12 cellular contexts compared by ENCODE assay signal in genomic region chr2:144230452-144231085, GRCh38.
A peak's percentile ranks its signal among the peaks of the same experiment; 100 is the strongest.
DNase-seq lines count a peak whose midpoint lies in the region; ATAC-seq, FAIRE-seq and TF ChIP-seq lines count a peak whose summit lies in the region.
"Had no signal": no experiment of that assay in that cellular context is flagged by ENCODE, and none has a peak within 500 bp of the region (broad histone marks: within the 10 kb centered on the region; RNA-seq: fewer than 3 reads in every experiment).

No MANE protein-coding gene starts in this region.

- TF ChIP-seq RAD21 in A549 (conservative IDR thresholded peaks at IDR 0.05 in 1 of 2, IDR thresholded peaks at IDR 0.05 in 1 of 2): no peak

- no peak for TF ChIP-seq EP300 in A549 (IDR thresholded peaks at IDR 0.05)

- no peaks in the 10 kb centered on the region for H3K9me2 ChIP-seq in PC-9 (ENCODE audit: insufficient read depth)

- WGBS in A549 (ENCODE audit: missing lambda C conversion rate): 92% methylated on average over 1 of the region's 1 CpG

- H3K4me3 ChIP-seq in A549 (no peak overlapping the region), PC-9 (no peak overlapping the region), coronary artery (no peak overlapping the region)

- DNase-seq in A549 (ENCODE audit: low read depth in 1 of 2, low spot score in 1 of 2) (peak in 1 of 2 experiments; percentile 23), PC-9 (no peak), erythroblast (lab: John Stamatoyannopoulos, UW) (peak; percentile 85 to 89), NCI-H2227 treated with DMSO at 0.1 percent for 48 hours (lab: John Stamatoyannopoulos, UW) (no peak), coronary artery (ENCODE audit: low spot score) (no peak)
- DNase-seq: activated CD8-positive, alpha-beta memory T cell treated with anti-CD3 and anti-CD28 coated beads for 24 hours; caudate nucleus; CD4-positive, alpha-beta memory T cell; posterior cingulate gyrus had no signal

- H3K9me3 ChIP-seq in A549 (no peaks in the 10 kb centered on the region), PC-9 (ENCODE audit: insufficient read depth, low read depth) (no peaks in the 10 kb centered on the region)

- FAIRE-seq in A549 (lab: Jason Lieb, UNC): no peak

- POLR2A ChIA-PET in A549 (lab: Yijun Ruan, JAX) (no interaction called here), PC-9 (lab: Charles Lee; ENCODE audit: unreplicated experiment) (interaction anchor here (0.9 kb wide), 1 partner anchor 391 kb away, joined by 5 read pairs; no protein-coding TSS in a partner anchor)

- H2AFZ ChIP-seq in PC-9: no peak overlapping the region

- TF ChIP-seq CTCF in A549 (IDR thresholded peaks at IDR 0.05) (no peak), PC-9 (conservative IDR thresholded peaks at IDR 0.05) (no peak), coronary artery (IDR thresholded peaks at IDR 0.05) (no peak)

- no peaks in the 10 kb centered on the region for H3K79me2 ChIP-seq in PC-9 (ENCODE audit: low read depth)

- H4K20me1 ChIP-seq in PC-9 (ENCODE audit: insufficient read depth): no peaks in the 10 kb centered on the region

- TF ChIP-seq POLR2A in A549 (IDR thresholded peaks at IDR 0.05; ENCODE audit: low read length) (no peak), erythroblast (IDR thresholded peaks at IDR 0.05; ENCODE audit: low read length) (no peak)

- no peaks in the 10 kb centered on the region for H3F3A ChIP-seq in PC-9 (ENCODE audit: insufficient read depth, low read depth)

- no peaks in the 10 kb centered on the region for H3K36me3 ChIP-seq in PC-9 (ENCODE audit: low read depth)

- no peaks in the 10 kb centered on the region for H3K27me3 ChIP-seq in PC-9 (ENCODE audit: insufficient read depth, low read depth)

- intact Hi-C loops in PC-9 (cut with micrococcal nuclease; ENCODE audit: unreplicated experiment): no loop called here

- CTCF ChIA-PET in A549 (lab: Yijun Ruan, JAX) (no interaction called here), PC-9 (lab: Charles Lee) (no interaction called here)

- peak overlapping the region; percentile 20 to 59; a peak in 3 of 6 replicates for H3K27ac ChIP-seq in A549
- H3K27ac ChIP-seq in PC-9: peak overlapping the region; percentile 45
- no peak overlapping the region for H3K27ac ChIP-seq in coronary artery

- ATAC-seq in A549: no peak
- peak; percentile 45 for ATAC-seq in GM18867 (IDR thresholded peaks at IDR 0.05; ENCODE audit: unreplicated experiment)
- no peak for ATAC-seq in GM21576 (IDR thresholded peaks at IDR 0.05; ENCODE audit: unreplicated experiment)
- no peak for ATAC-seq in HG02973 (IDR thresholded peaks at IDR 0.05; ENCODE audit: unreplicated experiment)

- no TSS peak for BruUV-seq in PC-9 (replicated peaks; lab: Mats Ljungman, UMichigan)

- H3K4me1 ChIP-seq in A549 (peaks cover 11% of the 10 kb centered on the region), PC-9 (replicated peaks; ENCODE audit: insufficient read depth) (no peaks in the 10 kb centered on the region)

- H3K4me2 ChIP-seq in A549 (peak overlapping the region; percentile 37), PC-9 (no peak overlapping the region)

TF ChIP-seq in A549, 52 proteins besides CTCF, POLR2A, EP300 and RAD21:
- no peak for TF ChIP-seq BHLHE40 (IDR thresholded peaks at IDR 0.05; ENCODE audit: low read depth, low read length)
- TF ChIP-seq EHMT2 (IDR thresholded peaks at IDR 0.05; ENCODE audit: low read depth): no peak
- TF ChIP-seq SREBF2 (IDR thresholded peaks at IDR 0.05): no peak
- TF ChIP-seq CEBPB (IDR thresholded peaks at IDR 0.05): no peak
- no peak for TF ChIP-seq SMC3 (IDR thresholded peaks at IDR 0.05)
- TF ChIP-seq NR3C1 (IDR thresholded peaks at IDR 0.05): no peak
- no peak for TF ChIP-seq EHF (CRISPR knock-in tag; IDR thresholded peaks at IDR 0.05)
- TF ChIP-seq RFX5 (IDR thresholded peaks at IDR 0.05): no peak
- TF ChIP-seq, protein P1, sequence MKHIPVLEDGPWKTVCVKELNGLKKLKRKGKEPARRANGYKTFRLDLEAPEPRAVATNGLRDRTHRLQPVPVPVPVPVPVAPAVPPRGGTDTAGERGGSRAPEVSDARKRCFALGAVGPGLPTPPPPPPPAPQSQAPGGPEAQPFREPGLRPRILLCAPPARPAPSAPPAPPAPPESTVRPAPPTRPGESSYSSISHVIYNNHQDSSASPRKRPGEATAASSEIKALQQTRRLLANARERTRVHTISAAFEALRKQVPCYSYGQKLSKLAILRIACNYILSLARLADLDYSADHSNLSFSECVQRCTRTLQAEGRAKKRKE (CRISPR knock-in tag; IDR thresholded peaks at IDR 0.05; ENCODE audit: low read depth): no peak

Comparison
In these comparisons a context has a peak if more than half of its experiments do, and no peak if none do; other contexts are left out.
1. DNase-seq: peak in erythroblast (2 of 2); none in PC-9 (0 of 2), NCI-H2227 treated with DMSO at 0.1 percent for 48 hours (single experiment) and coronary artery (single experiment).
2. H3K27ac ChIP-seq: peak in A549 (2 of 2) and PC-9 (single experiment); none in coronary artery (0 of 2).